In the genomic region with DNA sequence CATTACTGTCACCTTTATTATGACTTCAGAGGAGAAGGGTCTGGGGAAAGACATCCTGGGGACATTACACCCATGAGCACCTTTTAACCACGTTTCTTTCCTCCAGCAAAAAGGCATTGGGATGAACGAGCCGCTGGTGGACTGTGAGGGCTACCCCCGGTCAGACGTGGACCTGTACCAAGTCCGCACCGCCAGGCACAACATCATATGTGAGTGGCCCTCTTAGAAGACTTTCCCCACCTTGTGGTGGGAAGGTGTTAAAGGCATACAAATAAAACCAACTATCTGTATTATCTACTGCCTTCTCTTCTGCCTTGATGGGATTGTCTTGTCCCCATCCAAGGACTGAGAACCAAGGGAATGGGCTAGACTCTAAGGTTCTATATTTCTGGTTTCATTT, we compare ENCODE assay signal across 10 cellular contexts. TPM values are rescaled to one million over a fixed set of nuclear protein-coding genes. Genes with fewer than 3 reads are reported as not detected.
DNase-seq lines count a peak whose midpoint lies in the region; ATAC-seq, FAIRE-seq and TF ChIP-seq lines count a peak whose summit lies in the region.
"Had no signal": no experiment of that assay in that cellular context is flagged by ENCODE, and none has a peak within 500 bp of the region (broad histone marks: within the 10 kb centered on the region; RNA-seq: fewer than 3 reads in every experiment).

No MANE protein-coding gene starts in this region.

- no peak for TF ChIP-seq CTCF in CD8-positive, alpha-beta T cell (IDR thresholded peaks at IDR 0.05)
- peak; percentile 18 for TF ChIP-seq CTCF in astrocyte (IDR thresholded peaks at IDR 0.05; ENCODE audit: insufficient read depth, low read depth, low read length)

- peaks cover 47% of the 10 kb centered on the region for H4K20me1 ChIP-seq in astrocyte (ENCODE audit: insufficient read depth, low read length)

- no CpG with 5 or more reads among the region's 7 CpGs for WGBS in neuronal stem cell (ENCODE audit: extremely low coverage in 2 of 2, insufficient read length in 2 of 2, insufficient replicate concordance in 1 of 2), 2 donors

- H2BK12ac ChIP-seq in neuronal stem cell (ENCODE audit: low read length): no peak overlapping the region

- H4K8ac ChIP-seq in neuronal stem cell (ENCODE audit: low read depth, low read length): no peak overlapping the region

- POLR2A ChIA-PET in CD8-positive, alpha-beta T cell (lab: Charles Lee): no interaction called here

- H3K23ac ChIP-seq in neuronal stem cell (ENCODE audit: low read depth, low read length, poor library complexity): no peak overlapping the region

- ATAC-seq in CD8-positive, alpha-beta T cell: peak; percentile 31
- no peak for ATAC-seq in HG03457 (IDR thresholded peaks at IDR 0.05; ENCODE audit: unreplicated experiment)

- no peaks in the 10 kb centered on the region for H3K9me3 ChIP-seq in CD8-positive, alpha-beta T cell (ENCODE audit: low read length)
- H3K9me3 ChIP-seq in astrocyte (ENCODE audit: insufficient read depth, low read depth, low read length): no peaks in the 10 kb centered on the region
- H3K9me3 ChIP-seq in neuronal stem cell (replicated peaks in 1 of 2; ENCODE audit: control insufficient read depth in 2 of 2, insufficient read depth in 1 of 2, low read depth in 1 of 2, low read length in 2 of 2): no peaks in the 10 kb centered on the region

- H3K27me3 ChIP-seq in CD8-positive, alpha-beta T cell (ENCODE audit: insufficient read depth, low read length): no peaks in the 10 kb centered on the region
- no peaks in the 10 kb centered on the region for H3K27me3 ChIP-seq in astrocyte (ENCODE audit: insufficient read depth, low read length)
- H3K27me3 ChIP-seq in neuronal stem cell (ENCODE audit: control insufficient read depth in 3 of 3, insufficient read depth in 3 of 3, low read depth in 1 of 3, low read length in 3 of 3): no peaks in the 10 kb centered on the region

- peaks cover 33% of the 10 kb centered on the region for H3K4me1 Mint-ChIP-seq in CD8-positive, alpha-beta T cell (ENCODE audit: low read depth)
- H3K4me1 Mint-ChIP-seq in astrocyte (ENCODE audit: low read depth, unreplicated experiment): peaks cover 22% of the 10 kb centered on the region

- no peak overlapping the region for H3K4me3 ChIP-seq in CD8-positive, alpha-beta T cell (ENCODE audit: low read depth, low read length)
- no peak overlapping the region for H3K4me3 ChIP-seq in astrocyte (ENCODE audit: insufficient read depth, low read depth, low read length)
- H3K4me3 ChIP-seq in neuronal stem cell (ENCODE audit: low read length in 2 of 2): no peak overlapping the region
- H3K4me3 ChIP-seq: lung had no signal

- no peak overlapping the region for H2BK5ac ChIP-seq in neuronal stem cell (ENCODE audit: low read length)

- no peak overlapping the region for H2AK5ac ChIP-seq in neuronal stem cell (ENCODE audit: low read depth, low read length)

- H3K4me2 ChIP-seq in astrocyte (ENCODE audit: low read length): peak overlapping the region; percentile 29
- no peak overlapping the region for H3K4me2 ChIP-seq in neuronal stem cell (ENCODE audit: insufficient read depth, low read length, poor library complexity, severe bottlenecking)

- H3K14ac ChIP-seq in neuronal stem cell (ENCODE audit: low read length): no peak overlapping the region

- H3K36me3 Mint-ChIP-seq in CD8-positive, alpha-beta T cell: peaks cover 66% of the 10 kb centered on the region
- peaks cover 7% of the 10 kb centered on the region for H3K36me3 Mint-ChIP-seq in astrocyte (ENCODE audit: low read depth, unreplicated experiment)

- FAIRE-seq in HTR-8/SVneo (lab: Jason Lieb, UNC) (no peak), astrocyte (lab: Jason Lieb, UNC) (no peak)

- no peak for DNase-seq in CD8-positive, alpha-beta T cell
- peak; percentile 30 for DNase-seq in HTR-8/SVneo (ENCODE audit: insufficient read length, low spot score)
- DNase-seq in astrocyte (ENCODE audit: low read depth): peak; percentile 41
- DNase-seq in lung microvascular endothelial cell (ENCODE audit: low read depth in 2 of 2): peak; percentile 60 to 73
- DNase-seq in activated CD4-positive, CD25-positive, alpha-beta regulatory T cell treated with anti-CD3 and anti-CD28 coated beads, Interleukin-2, amount 50 U/mL, for 72 hours: no peak
- DNase-seq in A172 (ENCODE audit: low spot score): no peak
- no peak for DNase-seq in neuronal stem cell (ENCODE audit: low spot score)
- DNase-seq: activated CD4-positive, alpha-beta T cell treated with anti-CD3 and anti-CD28 coated beads, Interleukin-2, amount 50 U/mL, for 1 hour had no signal

- CTCF ChIA-PET in CD8-positive, alpha-beta T cell (lab: Charles Lee): interaction anchor here (2.3 to 4.4 kb wide), 2 partner anchors 100 kb away, joined by 9 to 39 read pairs; a partner anchor contains a TSS

- H3K18ac ChIP-seq in neuronal stem cell (ENCODE audit: low read length): no peak overlapping the region

- H2BK15ac ChIP-seq in neuronal stem cell (ENCODE audit: low read length): no peak overlapping the region

- no peak overlapping the region for H3K27ac ChIP-seq in CD8-positive, alpha-beta T cell (ENCODE audit: low read depth, low read length)
- peak overlapping the region; percentile 59 for H3K27ac ChIP-seq in astrocyte (ENCODE audit: low read depth, low read length)
- no peak overlapping the region for H3K27ac ChIP-seq in neuronal stem cell (replicated peaks; ENCODE audit: low read length)

- H3K79me2 ChIP-seq in astrocyte (ENCODE audit: insufficient read depth, low read length): peaks cover 64% of the 10 kb centered on the region

- H3K9ac ChIP-seq in astrocyte (ENCODE audit: low read length): peak overlapping the region; percentile 52
- no peak overlapping the region for H3K9ac ChIP-seq in neuronal stem cell (ENCODE audit: low read depth, low read length, poor library complexity)

- peaks cover 22% of the 10 kb centered on the region for H3K36me3 ChIP-seq in CD8-positive, alpha-beta T cell (ENCODE audit: insufficient read depth, low read length)
- H3K36me3 ChIP-seq in astrocyte (ENCODE audit: insufficient read depth, low read length): peaks cover 26% of the 10 kb centered on the region
- peaks cover 9 to 57% of the 10 kb centered on the region in 2 donors for H3K36me3 ChIP-seq in neuronal stem cell (replicated peaks in 1 of 2; ENCODE audit: control insufficient read depth in 2 of 2, insufficient read depth in 2 of 2, low read length in 2 of 2)

- H4K91ac ChIP-seq in neuronal stem cell (ENCODE audit: low read depth, low read length, poor library complexity): no peak overlapping the region

- no peaks in the 10 kb centered on the region for H3K9me3 Mint-ChIP-seq in CD8-positive, alpha-beta T cell
- no peaks in the 10 kb centered on the region for H3K9me3 Mint-ChIP-seq in astrocyte (ENCODE audit: unreplicated experiment)

- no peak overlapping the region for H2BK120ac ChIP-seq in neuronal stem cell (ENCODE audit: low read depth, low read length)

- H3K27me3 Mint-ChIP-seq in CD8-positive, alpha-beta T cell (ENCODE audit: low read depth): no peaks in the 10 kb centered on the region
- H3K27me3 Mint-ChIP-seq in astrocyte (ENCODE audit: low read depth, unreplicated experiment): no peaks in the 10 kb centered on the region

- H3K4me1 ChIP-seq in CD8-positive, alpha-beta T cell (ENCODE audit: insufficient read depth, low read length): peaks cover 30% of the 10 kb centered on the region
- H3K4me1 ChIP-seq in astrocyte (ENCODE audit: insufficient read depth, low read length): peaks cover 10% of the 10 kb centered on the region
- peaks cover 2 to 3% of the 10 kb centered on the region in 2 donors for H3K4me1 ChIP-seq in neuronal stem cell (ENCODE audit: control insufficient read depth in 2 of 2, insufficient read depth in 1 of 2, low read depth in 1 of 2, low read length in 2 of 2)

- H2AFZ ChIP-seq in astrocyte (ENCODE audit: low read depth, low read length) (no peak overlapping the region), neuronal stem cell (ENCODE audit: low read length) (no peak overlapping the region)

- H3K27ac Mint-ChIP-seq in CD8-positive, alpha-beta T cell: no peak overlapping the region
- no peak overlapping the region for H3K27ac Mint-ChIP-seq in astrocyte (ENCODE audit: unreplicated experiment)

- intact Hi-C loops in CD8-positive, alpha-beta T cell (cut with DNase I, micrococcal nuclease): no loop called here

- peaks cover 3% of the 10 kb centered on the region for H3K79me1 ChIP-seq in neuronal stem cell (ENCODE audit: low read depth, low read length)

- no peak overlapping the region for H3K4me3 Mint-ChIP-seq in CD8-positive, alpha-beta T cell
- H3K4me3 Mint-ChIP-seq in astrocyte (ENCODE audit: unreplicated experiment): peak overlapping the region; percentile 23

- no peak overlapping the region for H3K4ac ChIP-seq in neuronal stem cell (ENCODE audit: low read length)

RNA-seq across cellular contexts. Expression of a gene that starts 6.0 kb away (rescaled TPM):
- 10 to 100 TPM; 38.7 to 42.2 TPM for total RNA-seq in CD8-positive, alpha-beta T cell
- total RNA-seq in astrocyte (59.0 and 63.4 TPM in 2 replicates), lung microvascular endothelial cell (29.0 and 40.1 TPM in 2 replicates)
- 93.2 and 143 TPM in 2 replicates for total RNA-seq in A172 (2014; rRNA removed; shearing (Covaris generic))
- polyA plus RNA-seq in neuronal stem cell (2013, experiment 1 of 2): 28.5 TPM
- polyA plus RNA-seq in neuronal stem cell (2013, experiment 2 of 2): 27.3 TPM

RNA-seq across cellular contexts. Expression of a gene that starts 23.8 kb away (rescaled TPM):
- total RNA-seq in CD8-positive, alpha-beta T cell: under 1 TPM; 0.33 to 0.68 TPM
- total RNA-seq in astrocyte: 4.6 and 4.7 TPM in 2 replicates
- total RNA-seq in lung microvascular endothelial cell: 1.7 and 2.6 TPM in 2 replicates
- 1.3 and 3.8 TPM in 2 replicates for total RNA-seq in A172 (2014; rRNA removed; shearing (Covaris generic))
- polyA plus RNA-seq in neuronal stem cell (2013, experiment 1 of 2): 3.7 TPM
- polyA plus RNA-seq in neuronal stem cell (2013, experiment 2 of 2): 3.2 TPM

RNA-seq across cellular contexts. Expression of a gene that starts 36.0 kb away (rescaled TPM):
- not detected for total RNA-seq in CD8-positive, alpha-beta T cell
- not detected in 2 replicates for total RNA-seq in astrocyte
- total RNA-seq in lung microvascular endothelial cell: not detected in 2 replicates
- 0.12 and 1.2 TPM in 2 replicates for total RNA-seq in A172 (2014; rRNA removed; shearing (Covaris generic))
- 0.13 TPM for polyA plus RNA-seq in neuronal stem cell (2013, experiment 1 of 2)
- polyA plus RNA-seq in neuronal stem cell (2013, experiment 2 of 2): 0.18 TPM

Comparison
In these comparisons a context has a peak if more than half of its experiments do, and no peak if none do; other contexts are left out.
1. DNase-seq: peak in HTR-8/SVneo (single experiment), astrocyte (single experiment) and lung microvascular endothelial cell (2 of 2); none in CD8-positive, alpha-beta T cell (0 of 7), activated CD4-positive, CD25-positive, alpha-beta regulatory T cell treated with anti-CD3 and anti-CD28 coated beads, Interleukin-2, amount 50 U/mL, for 72 hours (single experiment), A172 (single experiment) and neuronal stem cell (single experiment).